Comparison of ENCODE assay signal across 18 cellular contexts in the genomic region with DNA sequence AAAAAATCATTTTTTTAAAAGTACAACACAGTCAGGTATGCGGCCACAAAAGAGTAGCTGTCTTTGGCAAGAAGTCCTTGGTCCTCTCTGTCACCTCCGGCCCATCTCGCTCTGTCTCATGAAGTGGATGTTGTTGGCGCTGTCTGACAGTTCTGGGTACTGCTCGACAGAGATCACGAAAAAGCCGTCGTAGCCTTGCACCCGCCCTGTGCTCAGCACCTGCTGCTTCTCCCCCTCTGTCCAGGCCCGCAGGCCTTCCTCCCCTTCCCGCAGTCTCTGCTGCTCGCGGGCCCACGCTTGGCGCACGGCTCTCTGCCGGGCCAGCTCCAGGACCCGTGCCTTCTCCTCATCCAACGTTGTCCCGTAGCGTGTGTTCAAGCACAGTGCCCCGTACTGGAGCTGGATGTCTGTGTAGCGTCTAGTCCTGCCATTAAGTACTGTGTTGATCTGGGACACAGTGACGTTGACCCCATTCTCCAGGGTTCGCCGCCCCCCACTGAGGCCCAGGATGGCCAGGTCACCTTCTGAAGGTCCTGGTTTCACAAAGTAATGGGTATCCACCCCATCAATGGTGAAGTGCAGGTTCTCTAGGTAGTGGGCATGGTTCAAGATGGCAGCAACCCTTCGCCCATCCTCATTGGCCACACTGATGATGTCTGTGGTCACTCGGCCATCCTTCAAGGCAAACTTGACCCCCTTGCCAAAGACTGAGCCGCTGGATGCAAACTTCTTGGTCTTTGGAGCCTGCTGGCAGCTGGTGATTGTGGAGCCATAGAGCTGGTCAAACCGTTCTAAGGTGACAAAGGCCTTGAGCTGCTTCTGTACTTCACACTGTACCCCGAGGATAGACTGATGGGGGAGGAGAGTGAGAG.
A peak's percentile ranks its signal among the peaks of the same experiment; 100 is the strongest.
DNase-seq lines count a peak whose midpoint lies in the region; ATAC-seq and TF ChIP-seq lines count a peak whose summit lies in the region.
"Had no signal": no experiment of that assay in that cellular context is flagged by ENCODE, and none has a peak within 500 bp of the region (broad histone marks: within the 10 kb centered on the region; RNA-seq: fewer than 3 reads in every experiment).

No MANE protein-coding gene starts in this region.

- H2BK15ac ChIP-seq in IMR-90 (ENCODE audit: low read depth, low read length): no peak overlapping the region

- H3K4me3 Mint-ChIP-seq in osteocyte (ENCODE audit: unreplicated experiment): no peak overlapping the region
- H3K4me3 Mint-ChIP-seq: CD8-positive, alpha-beta memory T cell; H9 had no signal

- H2BK20ac ChIP-seq in IMR-90 (ENCODE audit: low read depth, low read length): no peak overlapping the region

- ATAC-seq in IMR-90 (ENCODE audit: low read depth): no peak
- ATAC-seq: HepG2 had no signal

- H2AK9ac ChIP-seq in IMR-90 (replicated peaks; ENCODE audit: low read depth, low read length, poor library complexity): no peak overlapping the region

- TF ChIP-seq CTCF in IMR-90 (conservative IDR thresholded peaks at IDR 0.05; ENCODE audit: low read depth, low read length): no peak
- no peak for TF ChIP-seq CTCF in osteocyte (IDR thresholded peaks at IDR 0.05)
- no peak for TF ChIP-seq CTCF in dorsolateral prefrontal cortex (IDR thresholded peaks at IDR 0.05 in 54 of 56, conservative IDR thresholded peaks at IDR 0.05 in 2 of 56; ENCODE audit: low read depth in 1 of 56, partially characterized antibody in 56 of 56)

- H3K36me3 Mint-ChIP-seq in osteocyte (ENCODE audit: unreplicated experiment): peaks cover 18% of the 10 kb centered on the region
- H3K36me3 Mint-ChIP-seq: CD8-positive, alpha-beta memory T cell had no signal

- H2AFZ ChIP-seq in IMR-90 (replicated peaks; ENCODE audit: low read length, poor library complexity): peak overlapping the region; percentile 15

- H4K20me1 ChIP-seq in IMR-90 (ENCODE audit: insufficient read depth, low read length): no peaks in the 10 kb centered on the region
- H4K20me1 ChIP-seq: BLaER1 had no signal

- in situ Hi-C loops in IMR-90 (cut with MboI; ENCODE audit: low sequenced_read_pairs): loop anchor here (10.0 kb wide), 1 partner anchor 437 kb away; no protein-coding TSS in a partner anchor

- no peak overlapping the region for H3K4ac ChIP-seq in IMR-90 (ENCODE audit: low read depth, low read length)

- no peaks in the 10 kb centered on the region for H3K27me3 Mint-ChIP-seq in osteocyte (ENCODE audit: unreplicated experiment)

- H3K27ac ChIP-seq in IMR-90 (ENCODE audit: insufficient read depth, low read length) (no peak overlapping the region), dorsolateral prefrontal cortex (no peak overlapping the region)
- H3K27ac ChIP-seq: BLaER1 had no signal

- H3K56ac ChIP-seq in IMR-90 (ENCODE audit: extremely low read depth, insufficient read depth, low read length): no peak overlapping the region

- H3K4me2 ChIP-seq in IMR-90 (ENCODE audit: low read depth, low read length): no peak overlapping the region
- H3K4me2 ChIP-seq: BLaER1 had no signal

- dilution Hi-C loops in IMR-90 (cut with HindIII; ENCODE audit: low sequenced_read_pairs, unreplicated experiment): no loop called here

- H3K4me3 ChIP-seq in IMR-90 (ENCODE audit: insufficient read depth, low read depth, low read length): no peak overlapping the region
- no peak overlapping the region for H3K4me3 ChIP-seq in dorsolateral prefrontal cortex
- H3K4me3 ChIP-seq: BLaER1 had no signal

- intact Hi-C loops in IMR-90 (cut with micrococcal nuclease): no loop called here
- intact Hi-C loops in dorsolateral prefrontal cortex (cut with DNase I): no loop called here

- H3K9me3 ChIP-seq in IMR-90 (ENCODE audit: control insufficient read depth, insufficient read depth, low read length): no peaks in the 10 kb centered on the region
- H3K9me3 ChIP-seq: BLaER1, Caco-2 had no signal

- no peak overlapping the region for H4K8ac ChIP-seq in IMR-90 (ENCODE audit: low read depth in 2 of 2, low read length in 2 of 2)

- no peaks in the 10 kb centered on the region for H3K4me1 ChIP-seq in IMR-90 (ENCODE audit: control insufficient read depth, insufficient read depth, low read length)
- H3K4me1 ChIP-seq: BLaER1, Caco-2 had no signal

- H3K9ac ChIP-seq in IMR-90 (ENCODE audit: low read depth, low read length): no peak overlapping the region
- H3K9ac ChIP-seq: BLaER1 had no signal

- 100% methylated on average over 7 of the region's 31 CpGs; no CpG with 5 or more reads in 1 of the 2 experiments for WGBS in IMR-90 (ENCODE audit: extremely low coverage in 2 of 2, insufficient read length in 1 of 2), 2 experiments

- no peak overlapping the region for H4K91ac ChIP-seq in IMR-90 (ENCODE audit: insufficient read depth, low read depth, low read length)

- no peak overlapping the region for H4K5ac ChIP-seq in IMR-90 (ENCODE audit: low read depth, low read length)

- H3K14ac ChIP-seq in IMR-90 (replicated peaks; ENCODE audit: low read depth, low read length): no peak overlapping the region

- TF ChIP-seq POLR2A in IMR-90 (IDR thresholded peaks at IDR 0.05; ENCODE audit: low read depth, low read length): no peak

- H3K9me1 ChIP-seq in IMR-90 (ENCODE audit: insufficient read depth, low read length): no peaks in the 10 kb centered on the region; the same call in 1 of the 2 replicates

- no peak overlapping the region for H2BK5ac ChIP-seq in IMR-90 (ENCODE audit: low read depth, low read length, poor library complexity, severe bottlenecking)

- H3K4me1 Mint-ChIP-seq in osteocyte (ENCODE audit: unreplicated experiment): peaks cover 48% of the 10 kb centered on the region
- H3K4me1 Mint-ChIP-seq: CD8-positive, alpha-beta memory T cell had no signal

- TF ChIP-seq RAD21 in IMR-90 (IDR thresholded peaks at IDR 0.05; ENCODE audit: low read length): no peak

- no peaks in the 10 kb centered on the region for H3K79me1 ChIP-seq in IMR-90 (ENCODE audit: low read depth in 1 of 2, low read length in 2 of 2)

- H3K23ac ChIP-seq in IMR-90 (ENCODE audit: low read depth, low read length): no peak overlapping the region

- no peak overlapping the region for H3K27ac Mint-ChIP-seq in osteocyte (ENCODE audit: unreplicated experiment)
- H3K27ac Mint-ChIP-seq: CD8-positive, alpha-beta memory T cell; H9 had no signal

- H2AK5ac ChIP-seq in IMR-90 (ENCODE audit: low read depth, low read length): no peak overlapping the region

- H3K9me3 Mint-ChIP-seq in osteocyte (ENCODE audit: unreplicated experiment): no peaks in the 10 kb centered on the region
- H3K9me3 Mint-ChIP-seq: CD8-positive, alpha-beta memory T cell; H9 had no signal

- no TSS peak for BruUV-seq in IMR-90 (replicated peaks; lab: Mats Ljungman, UMichigan)

- POLR2A ChIA-PET in IMR-90 (lab: Charles Lee; ENCODE audit: unreplicated experiment): no interaction called here

- H3K36me3 ChIP-seq in IMR-90 (ENCODE audit: control insufficient read depth, insufficient read depth, low read length): peaks cover 7% of the 10 kb centered on the region; the same call in 1 of the 2 replicates

- CTCF ChIA-PET in IMR-90 (lab: Yijun Ruan, JAX): no interaction called here

- H2BK120ac ChIP-seq in IMR-90 (ENCODE audit: low read depth, low read length): no peak overlapping the region

- H3K27me3 ChIP-seq in IMR-90 (ENCODE audit: control insufficient read depth, insufficient read depth, low read length) (no peaks in the 10 kb centered on the region), dorsolateral prefrontal cortex (no peaks in the 10 kb centered on the region)
- H3K27me3 ChIP-seq: BLaER1 had no signal

- no peak overlapping the region for H3K18ac ChIP-seq in IMR-90 (ENCODE audit: low read depth, low read length)

- peak; percentile 33 for DNase-seq in activated CD8-positive, alpha-beta memory T cell treated with anti-CD3 and anti-CD28 coated beads for 24 hours
- no peak for DNase-seq in activated CD8-positive, alpha-beta memory T cell treated with anti-CD3 and anti-CD28 coated beads, Interleukin-2, amount 50 U/mL, for 4 hours
- DNase-seq in IMR-90 (no peak), islet precursor cell (peak; percentile 31), osteocyte (ENCODE audit: extremely low spot score, unreplicated experiment) (peak; percentile 75), dorsolateral prefrontal cortex (no peak), NCI-H2029 treated with DMSO at 0.1 percent for 48 hours (lab: John Stamatoyannopoulos, UW) (no peak), HT-29 (ENCODE audit: low spot score) (no peak)
- DNase-seq: 8988T; AML-193; CD8-positive, alpha-beta memory T cell; DND-41; GDM1; GOT3; H9 had no signal

TF ChIP-seq in IMR-90, 13 proteins besides CTCF, POLR2A, EP300 and RAD21:
- TF ChIP-seq, protein P1, sequence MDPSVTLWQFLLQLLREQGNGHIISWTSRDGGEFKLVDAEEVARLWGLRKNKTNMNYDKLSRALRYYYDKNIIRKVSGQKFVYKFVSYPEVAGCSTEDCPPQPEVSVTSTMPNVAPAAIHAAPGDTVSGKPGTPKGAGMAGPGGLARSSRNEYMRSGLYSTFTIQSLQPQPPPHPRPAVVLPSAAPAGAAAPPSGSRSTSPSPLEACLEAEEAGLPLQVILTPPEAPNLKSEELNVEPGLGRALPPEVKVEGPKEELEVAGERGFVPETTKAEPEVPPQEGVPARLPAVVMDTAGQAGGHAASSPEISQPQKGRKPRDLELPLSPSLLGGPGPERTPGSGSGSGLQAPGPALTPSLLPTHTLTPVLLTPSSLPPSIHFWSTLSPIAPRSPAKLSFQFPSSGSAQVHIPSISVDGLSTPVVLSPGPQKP (IDR thresholded peaks at IDR 0.05; ENCODE audit: borderline replicate concordance, low read depth, low read length): no peak
- TF ChIP-seq MAFK (IDR thresholded peaks at IDR 0.05; ENCODE audit: low read depth, low read length) (no peak), BHLHE40 (IDR thresholded peaks at IDR 0.05; ENCODE audit: low read depth, low read length) (no peak), MXI1 (IDR thresholded peaks at IDR 0.05; ENCODE audit: borderline replicate concordance, low read depth, low read length) (no peak), RCOR1 (IDR thresholded peaks at IDR 0.05; ENCODE audit: insufficient replicate concordance, low read length) (no peak), FOS (IDR thresholded peaks at IDR 0.05; ENCODE audit: low read depth, low read length) (no peak), SMC3 (IDR thresholded peaks at IDR 0.05; ENCODE audit: low read depth, low read length) (no peak), CEBPB (IDR thresholded peaks at IDR 0.05; ENCODE audit: low read depth, low read length) (no peak), NFE2L2 (IDR thresholded peaks at IDR 0.05; ENCODE audit: low read depth, low read length) (no peak), CHD1 (IDR thresholded peaks at IDR 0.05; ENCODE audit: low read depth, low read length) (no peak), RFX5 (IDR thresholded peaks at IDR 0.05; ENCODE audit: low read depth, low read length) (no peak)
- TF ChIP-seq, protein P2, sequence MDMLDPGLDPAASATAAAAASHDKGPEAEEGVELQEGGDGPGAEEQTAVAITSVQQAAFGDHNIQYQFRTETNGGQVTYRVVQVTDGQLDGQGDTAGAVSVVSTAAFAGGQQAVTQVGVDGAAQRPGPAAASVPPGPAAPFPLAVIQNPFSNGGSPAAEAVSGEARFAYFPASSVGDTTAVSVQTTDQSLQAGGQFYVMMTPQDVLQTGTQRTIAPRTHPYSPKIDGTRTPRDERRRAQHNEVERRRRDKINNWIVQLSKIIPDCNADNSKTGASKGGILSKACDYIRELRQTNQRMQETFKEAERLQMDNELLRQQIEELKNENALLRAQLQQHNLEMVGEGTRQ (IDR thresholded peaks at IDR 0.05; ENCODE audit: low read depth, low read length): no peak
TF ChIP-seq in IMR-90: peak in this region for 0.

Comparison
In these comparisons a context has a peak if more than half of its experiments do, and no peak if none do; other contexts are left out.
1. DNase-seq: peak in activated CD8-positive, alpha-beta memory T cell treated with anti-CD3 and anti-CD28 coated beads for 24 hours (single experiment), islet precursor cell (single experiment) and osteocyte (single experiment); none in activated CD8-positive, alpha-beta memory T cell treated with anti-CD3 and anti-CD28 coated beads, Interleukin-2, amount 50 U/mL, for 4 hours (single experiment), IMR-90 (single experiment), dorsolateral prefrontal cortex (0 of 10), NCI-H2029 treated with DMSO at 0.1 percent for 48 hours (single experiment) and HT-29 (single experiment).